19 cellular contexts compared by ENCODE assay signal in the genomic region with DNA sequence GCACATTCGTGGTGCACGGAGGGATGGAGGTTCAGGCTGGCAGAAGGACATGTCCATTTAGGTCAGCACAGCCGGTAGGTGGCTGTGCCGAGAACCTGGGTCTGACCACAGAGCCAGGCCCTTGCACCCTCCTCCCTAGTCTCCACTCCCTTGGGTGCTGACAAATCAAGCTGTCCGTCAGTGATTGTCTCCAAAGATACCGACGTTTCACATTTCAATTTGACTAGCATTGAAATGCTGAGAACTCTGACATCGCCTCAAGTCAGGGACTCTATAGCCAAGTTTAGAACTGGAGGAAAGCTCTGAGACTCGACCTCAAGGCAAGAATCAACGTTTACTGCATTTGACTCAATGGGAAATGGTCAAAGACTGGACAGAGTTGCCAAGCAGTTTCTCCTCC.
DNase-seq lines count a peak whose midpoint lies in the region; ATAC-seq and TF ChIP-seq lines count a peak whose summit lies in the region.
"Had no signal": no experiment of that assay in that cellular context is flagged by ENCODE, and none has a peak within 500 bp of the region (broad histone marks: within the 10 kb centered on the region; RNA-seq: fewer than 3 reads in every experiment).

No MANE protein-coding gene starts in this region.

- H2AK5ac ChIP-seq in neuronal stem cell (ENCODE audit: low read depth, low read length) = no peak overlapping the region

- no peak overlapping the region for H3K14ac ChIP-seq in neuronal stem cell (ENCODE audit: low read length)

- CTCF ChIA-PET in OCI-LY7 (lab: Charles Lee; ENCODE audit: unreplicated experiment) = interaction anchor here (1.2 kb wide), 1 partner anchor 12 kb away, joined by 6 read pairs; no protein-coding TSS in a partner anchor

- no peak overlapping the region for H2BK12ac ChIP-seq in neuronal stem cell (ENCODE audit: low read length)

- no peak overlapping the region for H4K91ac ChIP-seq in neuronal stem cell (ENCODE audit: low read depth, low read length, poor library complexity)

- H3K79me1 ChIP-seq in neuronal stem cell (ENCODE audit: low read depth, low read length) = no peaks in the 10 kb centered on the region

- no peak overlapping the region for H4K8ac ChIP-seq in neuronal stem cell (ENCODE audit: low read depth, low read length)

- H3K79me2 ChIP-seq in OCI-LY7 (ENCODE audit: insufficient read depth, low read depth, low read length) = no peaks in the 10 kb centered on the region

- H3K27me3 ChIP-seq in BLaER1 (peaks cover 8% of the 10 kb centered on the region; the same call in 1 of the 2 replicates), neuronal stem cell (ENCODE audit: control insufficient read depth in 3 of 3, insufficient read depth in 3 of 3, low read depth in 1 of 3, low read length in 3 of 3) (no peaks in the 10 kb centered on the region)

- no peak overlapping the region for H3K4ac ChIP-seq in neuronal stem cell (ENCODE audit: low read length)

- H3K9ac ChIP-seq in BLaER1 (no peak overlapping the region), neuronal stem cell (ENCODE audit: low read depth, low read length, poor library complexity) (no peak overlapping the region)

- H3K4me1 ChIP-seq in BLaER1 = peaks cover 36% of the 10 kb centered on the region
- H3K4me1 ChIP-seq in OCI-LY7 (ENCODE audit: insufficient read depth, low read length, poor library complexity, severe bottlenecking) = peaks cover 67% of the 10 kb centered on the region
- H3K4me1 ChIP-seq in neuronal stem cell (ENCODE audit: control insufficient read depth in 2 of 2, insufficient read depth in 1 of 2, low read depth in 1 of 2, low read length in 2 of 2) = peaks cover 0 to 4% of the 10 kb centered on the region in 2 donors
- H3K4me1 ChIP-seq: SJCRH30 had no signal

- H2AFZ ChIP-seq in OCI-LY7 (ENCODE audit: low read length) (peak overlapping the region; percentile 75; the same call in 1 of the 2 replicates), neuronal stem cell (ENCODE audit: low read length) (no peak overlapping the region)

- BruUV-seq in OCI-LY7 (replicated peaks; lab: Mats Ljungman, UMichigan) = no TSS peak

- no peaks in the 10 kb centered on the region for H3K9me3 ChIP-seq in BLaER1
- no peaks in the 10 kb centered on the region for H3K9me3 ChIP-seq in OCI-LY7 (ENCODE audit: low read length)
- H3K9me3 ChIP-seq in neuronal stem cell (replicated peaks in 1 of 2; ENCODE audit: control insufficient read depth in 2 of 2, insufficient read depth in 1 of 2, low read depth in 1 of 2, low read length in 2 of 2) = peaks cover 0 to 2% of the 10 kb centered on the region in 2 donors
- H3K9me3 ChIP-seq: SJCRH30 had no signal

- no peak overlapping the region for H2BK15ac ChIP-seq in neuronal stem cell (ENCODE audit: low read length)

- WGBS in neuronal stem cell (ENCODE audit: extremely low coverage in 2 of 2, insufficient read length in 2 of 2, insufficient replicate concordance in 1 of 2), 2 donors = no CpG with 5 or more reads among the region's 10 CpGs

- H2BK120ac ChIP-seq in neuronal stem cell (ENCODE audit: low read depth, low read length) = no peak overlapping the region

- H3K36me3 ChIP-seq in BLaER1 = no peaks in the 10 kb centered on the region
- H3K36me3 ChIP-seq in OCI-LY7 (ENCODE audit: insufficient read depth, low read length) = no peaks in the 10 kb centered on the region
- no peaks in the 10 kb centered on the region for H3K36me3 ChIP-seq in neuronal stem cell (replicated peaks in 1 of 2; ENCODE audit: control insufficient read depth in 2 of 2, insufficient read depth in 2 of 2, low read length in 2 of 2)
- H3K36me3 ChIP-seq: SJCRH30 had no signal

- H3K4me3 ChIP-seq in BLaER1 (peak overlapping the region; percentile 32; the same call in 1 of the 2 replicates), OCI-LY7 (ENCODE audit: low read depth, low read length, poor library complexity, severe bottlenecking) (no peak overlapping the region), neuronal stem cell (ENCODE audit: low read length in 2 of 2) (no peak overlapping the region)
- H3K4me3 ChIP-seq: SJCRH30 had no signal

- POLR2A ChIA-PET in OCI-LY7 (lab: Charles Lee) = interaction anchor here (0.6 kb wide), 1 partner anchor 1550 kb away, joined by 4 read pairs; no protein-coding TSS in a partner anchor

- intact Hi-C loops in OCI-LY7 (cut with micrococcal nuclease; ENCODE audit: unreplicated experiment) = loop anchor here (1.0 kb wide), 1 partner anchor 8 kb away; no protein-coding TSS in a partner anchor

- H4K20me1 ChIP-seq in BLaER1 (peaks cover 19% of the 10 kb centered on the region), OCI-LY7 (ENCODE audit: insufficient read depth, low read length) (no peaks in the 10 kb centered on the region)

- no peak overlapping the region for H2BK5ac ChIP-seq in neuronal stem cell (ENCODE audit: low read length)

- TF ChIP-seq CTCF in OCI-LY7 (conservative IDR thresholded peaks at IDR 0.05; ENCODE audit: low read length) = no peak

- peak; percentile 34 for ATAC-seq in GM19438 (IDR thresholded peaks at IDR 0.05; ENCODE audit: low read depth, unreplicated experiment)
- ATAC-seq in HG02852 (IDR thresholded peaks at IDR 0.05; ENCODE audit: unreplicated experiment) = peak; percentile 60
- ATAC-seq in GM19397 (IDR thresholded peaks at IDR 0.05; ENCODE audit: unreplicated experiment) = no peak
- ATAC-seq: HCT116 had no signal

- H3K27ac ChIP-seq in BLaER1 (no peak overlapping the region), OCI-LY7 (ENCODE audit: low read depth, low read length, poor library complexity, severe bottlenecking) (no peak overlapping the region), neuronal stem cell (replicated peaks; ENCODE audit: low read length) (no peak overlapping the region)
- H3K27ac ChIP-seq: SJCRH30 had no signal

- no peak overlapping the region for H3K18ac ChIP-seq in neuronal stem cell (ENCODE audit: low read length)

- H3K4me2 ChIP-seq in BLaER1 (peak overlapping the region; percentile 93), OCI-LY7 (ENCODE audit: low read length) (peak overlapping the region; percentile 41), neuronal stem cell (ENCODE audit: insufficient read depth, low read length, poor library complexity, severe bottlenecking) (no peak overlapping the region)

- no peak overlapping the region for H3K23ac ChIP-seq in neuronal stem cell (ENCODE audit: low read depth, low read length, poor library complexity)

- no peaks in the 10 kb centered on the region for H3K9me2 ChIP-seq in OCI-LY7 (ENCODE audit: insufficient read depth, low read length)

- DNase-seq in OCI-LY7 (ENCODE audit: low spot score) = no peak
- no peak for DNase-seq in stimulated activated CD8-positive, alpha-beta memory T cell treated with anti-CD3 and anti-CD28 coated beads, Interleukin-4, amount 100 ng/mL, for 48 hours
- DNase-seq in RPMI8226 = no peak
- no peak for DNase-seq in neuronal stem cell (ENCODE audit: low spot score)
- DNase-seq: activated CD8-positive, alpha-beta memory T cell treated with anti-CD3 and anti-CD28 coated beads for 24 hours; activated T-cell treated with anti-CD3 and anti-CD28 coated beads, Interleukin-2, amount 50 U/mL, for 4 hours; AML-193; erythroblast; head of caudate nucleus; KG1; NCI-H1694; NCI-H524; SJCRH30; stimulated activated CD4-positive, alpha-beta T cell treated with anti-CD3 and anti-CD28 coated beads, Interleukin-1b, Interleukin-23, amount 100 ng/mL, for 48 hours had no signal
